ENCODE assay signal across 16 cellular contexts in the genomic region with DNA sequence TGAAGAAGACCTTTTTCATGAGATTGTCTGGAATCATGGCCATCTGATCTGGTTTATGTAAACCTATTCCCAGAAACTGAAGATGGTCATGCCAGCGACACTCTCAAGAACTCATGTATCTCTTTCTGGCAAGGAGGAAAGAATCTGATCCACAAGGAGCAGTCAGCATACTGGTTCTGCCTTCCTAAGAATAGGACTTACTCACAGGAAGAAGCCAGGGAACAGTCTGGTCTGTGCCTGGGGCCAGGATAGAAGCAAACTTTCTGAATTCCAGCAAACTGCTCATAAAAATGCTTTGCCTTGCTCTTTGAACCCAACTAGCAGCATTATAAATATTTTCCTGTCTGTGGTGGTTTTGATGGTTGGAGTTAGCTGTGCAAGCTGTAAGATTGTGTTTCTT.
"Had no signal": no experiment of that assay in that cellular context is flagged by ENCODE, and none has a peak within 500 bp of the region (broad histone marks: within the 10 kb centered on the region; RNA-seq: fewer than 3 reads in every experiment).

No MANE protein-coding gene starts in this region.

- H3K27me3 ChIP-seq: right atrium auricular region, upper lobe of right lung had no signal

- DNase-seq: activated CD4-positive, alpha-beta memory T cell treated with anti-CD3 and anti-CD28 coated beads for 36 hours; activated CD4-positive, alpha-beta T cell treated with anti-CD3 and anti-CD28 coated beads for 36 hours; activated CD8-positive, alpha-beta memory T cell treated with anti-CD3 and anti-CD28 coated beads, Interleukin-2, amount 10 ng/mL, durations not matched to agents 7 days and 5 days; activated naive CD4-positive, alpha-beta T cell treated with anti-CD3 and anti-CD28 coated beads for 36 hours; activated naive CD8-positive, alpha-beta T cell treated with anti-CD3 and anti-CD28 coated beads, Interleukin-2, amount 50 U/mL, for 24 hours; activated T-cell treated with anti-CD3 and anti-CD28 coated beads, Interleukin-2, amount 50 U/mL, for 1 hour; aorta; dorsolateral prefrontal cortex; mesendoderm; small intestine; stimulated activated CD4-positive, alpha-beta T cell treated with anti-CD3 and anti-CD28 coated beads, Interleukin-4, amount 100 ng/mL, for 4 hours; stimulated activated CD8-positive, alpha-beta memory T cell treated with anti-CD3 and anti-CD28 coated beads, Interleukin-4, amount 100 ng/mL, for 48 hours; stimulated activated naive CD8-positive, alpha-beta T cell treated with anti-CD3 and anti-CD28 coated beads, Interleukin-15, amount 100 ng/mL, for 72 hours; upper lobe of right lung; WERI-Rb-1 had no signal

- H3K27ac ChIP-seq: dorsolateral prefrontal cortex, right atrium auricular region, upper lobe of right lung, WERI-Rb-1 had no signal

- H3K4me1 ChIP-seq: right atrium auricular region, upper lobe of right lung had no signal

- H3K36me3 ChIP-seq: right atrium auricular region, upper lobe of right lung, WERI-Rb-1 had no signal

- H3K9me3 ChIP-seq: right atrium auricular region, upper lobe of right lung had no signal

- H3K4me3 ChIP-seq: dorsolateral prefrontal cortex, right atrium auricular region, upper lobe of right lung had no signal
